9 cellular contexts compared by ENCODE assay signal in genomic region chr20:35226775-35227681, GRCh38. TPM values are rescaled to one million over a fixed set of nuclear protein-coding genes. Genes with fewer than 3 reads are reported as not detected.
DNase-seq lines count a peak whose midpoint lies in the region; ATAC-seq and TF ChIP-seq lines count a peak whose summit lies in the region.
"Had no signal": no experiment of that assay in that cellular context is flagged by ENCODE, and none has a peak within 500 bp of the region (broad histone marks: within the 10 kb centered on the region; RNA-seq: fewer than 3 reads in every experiment).

No MANE protein-coding gene starts in this region.

- POLR2A ChIA-PET in BJ (lab: Charles Lee) = no interaction called here

- TF ChIP-seq CTCF in BJ (IDR thresholded peaks at IDR 0.05; ENCODE audit: insufficient read depth, low read depth, low read length) = no peak
- TF ChIP-seq CTCF in WERI-Rb-1 (IDR thresholded peaks at IDR 0.05; ENCODE audit: low read depth, low read length) = no peak
- TF ChIP-seq CTCF in breast epithelium (IDR thresholded peaks at IDR 0.05) = no peak

- H3K27me3 ChIP-seq in BJ (ENCODE audit: control insufficient read depth, insufficient read depth, low read length) (peaks cover 13% of the 10 kb centered on the region), WERI-Rb-1 (ENCODE audit: insufficient read depth, low read depth, severe bottlenecking) (no peaks in the 10 kb centered on the region), breast epithelium (no peaks in the 10 kb centered on the region)

- CTCF ChIA-PET in BJ (lab: Yijun Ruan, JAX) = interaction anchor here (1.0 to 1.6 kb wide), 5 partner anchors 10 to 360 kb away, joined by 3 to 4 read pairs (median 3); no protein-coding TSS in a partner anchor

- no peak for TF ChIP-seq POLR2A in breast epithelium (IDR thresholded peaks at IDR 0.05)

- peak overlapping the region; percentile 20; the same call in 1 of the 2 replicates for H3K4me3 ChIP-seq in BJ (ENCODE audit: low read depth, low read length)
- H3K4me3 ChIP-seq in WERI-Rb-1 (ENCODE audit: low read depth, low read length) = peak overlapping the region; percentile 56
- peak overlapping the region in 2 of 3 donors; percentile 40 to 67 for H3K4me3 ChIP-seq in breast epithelium

- ATAC-seq in HG02798 (IDR thresholded peaks at IDR 0.05; ENCODE audit: poor library complexity, unreplicated experiment) (no peak), HG02610 (IDR thresholded peaks at IDR 0.05; ENCODE audit: unreplicated experiment) (no peak)

- H3K27ac ChIP-seq in WERI-Rb-1 (peak overlapping the region; percentile 60), breast epithelium (no peak overlapping the region)

- intact Hi-C loops in breast epithelium (cut with DNase I; ENCODE audit: low total_unique reads) = no loop called here

- no peak for DNase-seq in BJ (ENCODE audit: low read depth)
- DNase-seq in HuH-7 (ENCODE audit: low spot score) = peak; percentile 88
- DNase-seq in WERI-Rb-1 = peak; percentile 62
- no peak for DNase-seq in breast epithelium (ENCODE audit: low spot score in 2 of 2)
- peak; percentile 34 for DNase-seq in kidney glomerular epithelial cell (lab: John Stamatoyannopoulos, UW)
- peak; percentile 54 to 58 for DNase-seq in stimulated activated CD4-positive, alpha-beta T cell treated with anti-CD3 and anti-CD28 coated beads, Interleukin-2, amount 100 ng/mL, for 24 hours

- H3K36me3 ChIP-seq in BJ (ENCODE audit: control insufficient read depth, insufficient read depth, low read length) (no peaks in the 10 kb centered on the region), WERI-Rb-1 (no peaks in the 10 kb centered on the region), breast epithelium (no peaks in the 10 kb centered on the region)

- no peaks in the 10 kb centered on the region for H3K4me1 ChIP-seq in breast epithelium

- H3K9me3 ChIP-seq in WERI-Rb-1 (ENCODE audit: severe bottlenecking) (no peaks in the 10 kb centered on the region), breast epithelium (no peaks in the 10 kb centered on the region)

RNA-seq across cellular contexts. Expression of gene MMP24, which starts 0.5 kb away (rescaled TPM):
- polyA plus RNA-seq in BJ (2011; rRNA removed) = 1.5 and 2.3 TPM in 2 replicates
- polyA minus RNA-seq in BJ (2011; rRNA and poly(A)+ RNA removed) = 1.6 and 1.8 TPM in 2 replicates
- 1 to 10 TPM in 1 of 3 donors, under 1 TPM in 2; 0.80 to 2.5 (median 0.98) TPM for total RNA-seq in breast epithelium
- total RNA-seq: mononuclear cell had no signal

RNA-seq across cellular contexts. Expression of gene MMP24OS, which starts 50.9 kb away (rescaled TPM):
- 45.4 and 47.6 TPM in 2 replicates for polyA plus RNA-seq in BJ (2011; rRNA removed)
- polyA minus RNA-seq in BJ (2011; rRNA and poly(A)+ RNA removed) = 41.9 and 44.0 TPM in 2 replicates
- total RNA-seq in breast epithelium = 10 to 100 TPM; 17.4 to 34.1 (median 32.9) TPM

RNA-seq across cellular contexts. Expression of gene PROCR, which starts 55.2 kb away (rescaled TPM):
- 28.0 and 32.8 TPM in 2 replicates for polyA plus RNA-seq in BJ (2011; rRNA removed)
- polyA minus RNA-seq in BJ (2011; rRNA and poly(A)+ RNA removed) = 7.3 and 17.1 TPM in 2 replicates
- total RNA-seq in breast epithelium = 10 to 100 TPM; 34.1 to 87.9 (median 39.8) TPM

RNA-seq across cellular contexts. Expression of gene EIF6, which starts 57.5 kb away (rescaled TPM):
- polyA plus RNA-seq in BJ (2011; rRNA removed) = 182 and 261 TPM in 2 replicates
- polyA minus RNA-seq in BJ (2011; rRNA and poly(A)+ RNA removed) = 84.4 and 154 TPM in 2 replicates
- total RNA-seq in breast epithelium = 10 to 100 TPM; 81.9 to 98.6 (median 88.0) TPM

Comparison
In these comparisons a context has a peak if more than half of its experiments do, and no peak if none do; other contexts are left out.
1. DNase-seq: peak in HuH-7 (single experiment), WERI-Rb-1 (single experiment), kidney glomerular epithelial cell (single experiment) and stimulated activated CD4-positive, alpha-beta T cell treated with anti-CD3 and anti-CD28 coated beads, Interleukin-2, amount 100 ng/mL, for 24 hours (2 of 2); none in BJ (single experiment) and breast epithelium (0 of 2).
2. Peak in every context shown above with its lines, with median percentiles within 50 percentile points of each other: H3K4me3 ChIP-seq.